Comparison of ENCODE assay signal across 19 cellular contexts in genomic region chr15:96463376-96463775, GRCh38.
DNase-seq lines count a peak whose midpoint lies in the region; ATAC-seq and TF ChIP-seq lines count a peak whose summit lies in the region.
"Had no signal": no experiment of that assay in that cellular context is flagged by ENCODE, and none has a peak within 500 bp of the region (broad histone marks: within the 10 kb centered on the region; RNA-seq: fewer than 3 reads in every experiment).

No MANE protein-coding gene starts in this region.

- H3K9me3 ChIP-seq in HAP-1: no peaks in the 10 kb centered on the region
- H3K9me3 ChIP-seq: BLaER1 had no signal

- peaks cover 25% of the 10 kb centered on the region for H3K27me3 ChIP-seq in HAP-1 (ENCODE audit: low read depth)
- H3K27me3 ChIP-seq: BLaER1 had no signal

- H3K4me3 ChIP-seq in HAP-1: no peak overlapping the region
- H3K4me3 ChIP-seq: BLaER1, GM12878, GM23248 had no signal

- no peaks in the 10 kb centered on the region for H3K4me1 ChIP-seq in HAP-1
- H3K4me1 ChIP-seq: BLaER1 had no signal

- H3K27me3 Mint-ChIP-seq in WTC11 (ENCODE audit: low read depth): peaks cover 3% of the 10 kb centered on the region; the same call in 1 of the 2 replicates
- H3K27me3 Mint-ChIP-seq: B cell; CD4-positive, CD25-positive, alpha-beta regulatory T cell had no signal

- no peaks in the 10 kb centered on the region for H3K36me3 ChIP-seq in HAP-1 (replicated peaks)
- H3K36me3 ChIP-seq: BLaER1 had no signal

- no peaks in the 10 kb centered on the region for H3K36me3 Mint-ChIP-seq in WTC11
- H3K36me3 Mint-ChIP-seq: CD4-positive, CD25-positive, alpha-beta regulatory T cell had no signal

- H3K4me3 Mint-ChIP-seq in WTC11: no peak overlapping the region
- H3K4me3 Mint-ChIP-seq: B cell; CD4-positive, CD25-positive, alpha-beta regulatory T cell; CD8-positive, alpha-beta memory T cell had no signal

- POLR2A ChIA-PET in WTC11 (lab: Charles Lee): no interaction called here

- TF ChIP-seq CTCF in WTC11 (IDR thresholded peaks at IDR 0.05): no peak

- no peak overlapping the region for H3K27ac Mint-ChIP-seq in WTC11
- H3K27ac Mint-ChIP-seq: B cell; CD4-positive, CD25-positive, alpha-beta regulatory T cell; CD8-positive, alpha-beta memory T cell had no signal

- no peaks in the 10 kb centered on the region for H3K4me1 Mint-ChIP-seq in WTC11
- H3K4me1 Mint-ChIP-seq: B cell; CD4-positive, CD25-positive, alpha-beta regulatory T cell had no signal

- H3K9me3 Mint-ChIP-seq in WTC11: peaks cover 4% of the 10 kb centered on the region

- CTCF ChIA-PET in WTC11 (lab: Charles Lee): no interaction called here

- no peak for ATAC-seq in HG03354 (IDR thresholded peaks at IDR 0.05; ENCODE audit: poor library complexity, severe bottlenecking, unreplicated experiment)
- ATAC-seq in WTC11: no peak
- ATAC-seq: GM12878 had no signal

- DNase-seq in DMS114 treated with DMSO at 0.1 percent for 48 hours (lab: John Stamatoyannopoulos, UW; ENCODE audit: unreplicated experiment) (peak; percentile 98), NCI-H226 (peak; percentile 53), T1000 (lab: John Stamatoyannopoulos, UW) (peak; percentile 32), WTC11 (ENCODE audit: low spot score) (no peak), HAP-1 (ENCODE audit: low spot score in 2 of 2) (no peak)
- no peak for DNase-seq in central memory CD4-positive, alpha-beta T cell
- DNase-seq: Calu3; CD4-positive, CD25-positive, alpha-beta regulatory T cell; CD8-positive, alpha-beta memory T cell; COR-L47; DMS153; DND-41; GDM1; H7 had no signal

- in situ Hi-C loops in HAP-1 (cut with MboI; ENCODE audit: low sequenced_read_pairs): no loop called here

TF ChIP-seq in WTC11, 78 proteins besides CTCF, POLR2A, EP300 and RAD21:
- no peak for TF ChIP-seq ZNF396 (CRISPR knock-in tag; IDR thresholded peaks at IDR 0.05; ENCODE audit: borderline replicate concordance)

Comparison
In these comparisons a context has a peak if more than half of its experiments do, and no peak if none do; other contexts are left out.
1. DNase-seq: peak in DMS114 treated with DMSO at 0.1 percent for 48 hours (single experiment), NCI-H226 (single experiment) and T1000 (single experiment); none in central memory CD4-positive, alpha-beta T cell (single experiment), WTC11 (single experiment) and HAP-1 (0 of 2).